Comparison of ENCODE assay signal across 1 cellular context in genomic region chr19:45100202-45100600, GRCh38.
TF ChIP-seq lines count a peak whose summit lies in the region.

No MANE protein-coding gene starts in this region.

TF ChIP-seq in IMR-90, 13 proteins besides CTCF, POLR2A, EP300 and RAD21 (continued from another document):
- TF ChIP-seq ELK1 (IDR thresholded peaks at IDR 0.05; ENCODE audit: borderline replicate concordance, low read depth, low read length), result no peak
- TF ChIP-seq MXI1 (IDR thresholded peaks at IDR 0.05; ENCODE audit: borderline replicate concordance, low read depth, low read length), result no peak
- no peak for TF ChIP-seq RCOR1 (IDR thresholded peaks at IDR 0.05; ENCODE audit: insufficient replicate concordance, low read length)
TF ChIP-seq in IMR-90: peak in this region for 0.
